In the genomic region with DNA sequence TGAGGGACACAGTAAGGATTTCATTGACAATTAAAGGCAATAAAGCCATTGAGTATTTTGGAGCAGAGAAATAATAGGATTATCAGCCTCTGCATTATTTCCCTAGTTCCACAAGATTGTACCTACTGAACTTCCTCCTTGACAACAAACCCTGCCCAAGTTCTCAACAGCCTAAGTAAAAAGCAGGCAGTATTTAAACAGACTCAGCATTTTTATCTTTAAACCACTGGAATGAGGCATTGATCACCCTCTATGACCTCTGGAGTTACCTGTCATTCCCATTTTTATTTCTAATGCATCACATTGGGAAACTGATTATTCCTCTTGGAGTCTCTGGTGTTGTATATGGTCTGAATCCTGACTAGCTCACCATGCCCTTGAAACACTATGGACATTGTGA, we compare ENCODE assay signal across 8 cellular contexts.
"Had no signal": no experiment of that assay in that cellular context is flagged by ENCODE, and none has a peak within 500 bp of the region (broad histone marks: within the 10 kb centered on the region; RNA-seq: fewer than 3 reads in every experiment).

No MANE protein-coding gene starts in this region.

- H3K4me3 ChIP-seq: GM12878 had no signal

- FAIRE-seq: G401.6, GM12878, GM12891, GM12892, GM18507, GM19239 had no signal

- DNase-seq: GDM1, GF-D8 had no signal

- ATAC-seq: GM12878 had no signal
